22 cellular contexts compared by ENCODE assay signal in genomic region chr20:34864216-34864615, GRCh38.
"Had no signal": no experiment of that assay in that cellular context is flagged by ENCODE, and none has a peak within 500 bp of the region (broad histone marks: within the 10 kb centered on the region; RNA-seq: fewer than 3 reads in every experiment).

No MANE protein-coding gene starts in this region.

- ATAC-seq: activated CD4-positive, alpha-beta T cell treated with anti-CD3 and anti-CD28 coated beads for 36 hours; effector memory CD8-positive, alpha-beta T cell; left colon; naive thymus-derived CD8-positive, alpha-beta T cell; right lobe of liver had no signal

- H3K27me3 ChIP-seq: ascending aorta, brain microvascular endothelial cell, neural progenitor cell, right lobe of liver, upper lobe of left lung, vagina had no signal

- H3K4me3 Mint-ChIP-seq: activated CD4-positive, alpha-beta T cell treated with anti-CD3 and anti-CD28 coated beads for 36 hours; activated naive CD4-positive, alpha-beta T cell treated with anti-CD3 and anti-CD28 coated beads for 36 hours; activated naive CD8-positive, alpha-beta T cell treated with anti-CD3 and anti-CD28 coated beads, Interleukin-2, amount 10 ng/mL, durations not matched to agents 7 days and 5 days; effector memory CD8-positive, alpha-beta T cell; naive thymus-derived CD8-positive, alpha-beta T cell; neural progenitor cell; stimulated activated naive CD8-positive, alpha-beta T cell treated with anti-CD3 and anti-CD28 coated beads, Interleukin-15, Interleukin-2, amounts not matched to agents 100 ng/mL and 50 ng/mL, for 24 hours had no signal

- H3K27ac ChIP-seq: ascending aorta, brain microvascular endothelial cell, neural progenitor cell, right lobe of liver, upper lobe of left lung, vagina had no signal

- H3K4me3 ChIP-seq: ascending aorta, neural progenitor cell, right lobe of liver, upper lobe of left lung, vagina had no signal

- H3K27me3 Mint-ChIP-seq: activated CD4-positive, alpha-beta T cell treated with anti-CD3 and anti-CD28 coated beads for 36 hours; activated naive CD8-positive, alpha-beta T cell treated with anti-CD3 and anti-CD28 coated beads, Interleukin-2, amount 10 ng/mL, durations not matched to agents 7 days and 5 days; effector memory CD8-positive, alpha-beta T cell; naive thymus-derived CD8-positive, alpha-beta T cell; stimulated activated naive CD8-positive, alpha-beta T cell treated with anti-CD3 and anti-CD28 coated beads, Interleukin-15, Interleukin-2, amounts not matched to agents 100 ng/mL and 50 ng/mL, for 24 hours had no signal

- DNase-seq: activated CD4-positive, alpha-beta T cell treated with anti-CD3 and anti-CD28 coated beads for 36 hours; activated CD4-positive, alpha-beta T cell treated with anti-CD3 and anti-CD28 coated beads, Interleukin-2, amount 50 U/mL, for 48 hours; activated CD4-positive, CD25-positive, alpha-beta regulatory T cell; activated effector memory CD4-positive, alpha-beta T cell treated with Interleukin-2 at 50 U/mL for 16 hours; activated naive CD4-positive, alpha-beta T cell treated with anti-CD3 and anti-CD28 coated beads for 36 hours; activated naive CD8-positive, alpha-beta T cell treated with anti-CD3 and anti-CD28 coated beads, Interleukin-2, amount 10 ng/mL, durations not matched to agents 7 days and 5 days; brain microvascular endothelial cell; cortex of kidney; effector memory CD8-positive, alpha-beta T cell; erythroblast; hippocampal formation; kidney; left colon; naive thymus-derived CD8-positive, alpha-beta T cell; occipital lobe; right lobe of liver; stimulated activated CD4-positive, alpha-beta T cell treated with anti-CD3 and anti-CD28 coated beads, Interleukin-2, amount 100 ng/mL, for 48 hours; upper lobe of left lung had no signal

- H3K36me3 Mint-ChIP-seq: activated naive CD8-positive, alpha-beta T cell treated with anti-CD3 and anti-CD28 coated beads, Interleukin-2, amount 10 ng/mL, durations not matched to agents 7 days and 5 days had no signal

- H3K4me1 ChIP-seq: ascending aorta, neural progenitor cell, right lobe of liver, vagina had no signal

- H3K9me3 Mint-ChIP-seq: activated naive CD4-positive, alpha-beta T cell treated with anti-CD3 and anti-CD28 coated beads for 36 hours; activated naive CD8-positive, alpha-beta T cell treated with anti-CD3 and anti-CD28 coated beads, Interleukin-2, amount 10 ng/mL, durations not matched to agents 7 days and 5 days; effector memory CD8-positive, alpha-beta T cell; naive thymus-derived CD8-positive, alpha-beta T cell; neural progenitor cell; stimulated activated naive CD8-positive, alpha-beta T cell treated with anti-CD3 and anti-CD28 coated beads, Interleukin-15, Interleukin-2, amounts not matched to agents 100 ng/mL and 50 ng/mL, for 24 hours had no signal

- H3K9me3 ChIP-seq: ascending aorta, right lobe of liver, upper lobe of left lung, vagina had no signal

- H3K4me1 Mint-ChIP-seq: activated CD4-positive, alpha-beta T cell treated with anti-CD3 and anti-CD28 coated beads for 36 hours; neural progenitor cell had no signal

- H3K27ac Mint-ChIP-seq: activated CD4-positive, alpha-beta T cell treated with anti-CD3 and anti-CD28 coated beads for 36 hours; activated naive CD4-positive, alpha-beta T cell treated with anti-CD3 and anti-CD28 coated beads for 36 hours; activated naive CD8-positive, alpha-beta T cell treated with anti-CD3 and anti-CD28 coated beads, Interleukin-2, amount 10 ng/mL, durations not matched to agents 7 days and 5 days; neural progenitor cell; stimulated activated naive CD8-positive, alpha-beta T cell treated with anti-CD3 and anti-CD28 coated beads, Interleukin-15, Interleukin-2, amounts not matched to agents 100 ng/mL and 50 ng/mL, for 24 hours had no signal

- H3K36me3 ChIP-seq: brain microvascular endothelial cell, neural progenitor cell, vagina had no signal
